In genomic region chr18:12371590-12371989, GRCh38 we compare ENCODE assay signal across 1 cellular context.
TF ChIP-seq lines count a peak whose summit lies in the region.

No MANE protein-coding gene starts in this region.

TF ChIP-seq in WTC11, 78 proteins besides CTCF, POLR2A, EP300 and RAD21 (continued from another document):
- TF ChIP-seq FOXP4 (CRISPR knock-in tag; IDR thresholded peaks at IDR 0.05) = no peak
- no peak for TF ChIP-seq ZBTB21 (CRISPR knock-in tag; IDR thresholded peaks at IDR 0.05; ENCODE audit: borderline replicate concordance)
- TF ChIP-seq ZNF396 (CRISPR knock-in tag; IDR thresholded peaks at IDR 0.05; ENCODE audit: borderline replicate concordance) = no peak
- no peak for TF ChIP-seq NR2C2 (CRISPR knock-in tag; IDR thresholded peaks at IDR 0.05)
- no peak for TF ChIP-seq USF2 (CRISPR knock-in tag; IDR thresholded peaks at IDR 0.05)
- TF ChIP-seq AFF4 (CRISPR knock-in tag; IDR thresholded peaks at IDR 0.05; ENCODE audit: borderline replicate concordance) = no peak
- no peak for TF ChIP-seq HMGXB4 (CRISPR knock-in tag; IDR thresholded peaks at IDR 0.05)
- TF ChIP-seq ERG (CRISPR knock-in tag; IDR thresholded peaks at IDR 0.05) = no peak
- no peak for TF ChIP-seq ELF4 (CRISPR knock-in tag; IDR thresholded peaks at IDR 0.05; ENCODE audit: low read depth)
- TF ChIP-seq ZNF425 (CRISPR knock-in tag; conservative IDR thresholded peaks at IDR 0.05) = no peak
- TF ChIP-seq ARID4B (CRISPR knock-in tag; IDR thresholded peaks at IDR 0.05; ENCODE audit: borderline replicate concordance) = no peak
- TF ChIP-seq GABPB1 (CRISPR knock-in tag; IDR thresholded peaks at IDR 0.05) = no peak
- no peak for TF ChIP-seq ZNF219 (CRISPR knock-in tag; IDR thresholded peaks at IDR 0.05; ENCODE audit: borderline replicate concordance)
- no peak for TF ChIP-seq ZNF671 (CRISPR knock-in tag; IDR thresholded peaks at IDR 0.05)
- TF ChIP-seq CDX4 (CRISPR knock-in tag; IDR thresholded peaks at IDR 0.05; ENCODE audit: borderline replicate concordance) = no peak
- no peak for TF ChIP-seq STAT6 (CRISPR knock-in tag; conservative IDR thresholded peaks at IDR 0.05; ENCODE audit: low read depth)
- TF ChIP-seq ATF3 (CRISPR knock-in tag; conservative IDR thresholded peaks at IDR 0.05) = no peak
- TF ChIP-seq ATF2 (CRISPR knock-in tag; IDR thresholded peaks at IDR 0.05; ENCODE audit: borderline replicate concordance, low read depth) = no peak
- TF ChIP-seq ZNF512 (CRISPR knock-in tag; IDR thresholded peaks at IDR 0.05; ENCODE audit: borderline replicate concordance) = no peak
